31 cellular contexts compared by ENCODE assay signal in the genomic region with DNA sequence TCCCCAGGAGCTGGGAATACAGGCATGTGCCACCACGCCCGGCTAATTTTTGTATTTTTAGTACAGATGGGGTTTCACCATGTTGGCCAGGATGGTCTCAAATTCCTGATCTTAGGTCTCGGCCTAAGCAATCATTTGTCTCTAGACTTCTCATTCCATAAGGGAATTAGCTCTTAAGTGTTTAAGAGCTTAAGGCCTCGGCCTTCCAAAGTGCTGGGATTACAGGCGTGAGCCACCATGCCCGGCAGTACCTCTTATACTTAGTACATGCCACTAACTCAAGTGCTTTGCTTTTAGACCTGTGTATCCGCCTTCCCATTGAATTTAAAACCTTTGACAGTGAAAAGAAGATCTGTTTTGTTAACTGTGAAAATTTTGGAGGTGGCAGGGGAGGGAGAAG. TPM values are rescaled to one million over a fixed set of nuclear protein-coding genes. Genes with fewer than 3 reads are reported as not detected.
"Had no signal": no experiment of that assay in that cellular context is flagged by ENCODE, and none has a peak within 500 bp of the region (broad histone marks: within the 10 kb centered on the region; RNA-seq: fewer than 3 reads in every experiment).

No MANE protein-coding gene starts in this region.

- H3K4me3 ChIP-seq: SJSA1 had no signal

- DNase-seq: activated CD4-positive, alpha-beta memory T cell treated with anti-CD3 and anti-CD28 coated beads for 36 hours; activated CD4-positive, alpha-beta T cell treated with anti-CD3 and anti-CD28 coated beads for 36 hours; activated CD4-positive, alpha-beta T cell treated with anti-CD3 and anti-CD28 coated beads, Interleukin-2, amount 50 U/mL, for 1 hour; activated effector memory CD4-positive, alpha-beta T cell treated with Interleukin-2 at 50 U/mL for 16 hours; activated naive CD4-positive, alpha-beta T cell treated with anti-CD3 and anti-CD28 coated beads, Interleukin-2, amount 10 ng/mL, durations not matched to agents 7 days and 5 days; activated T-cell treated with anti-CD3 and anti-CD28 coated beads for 4 hours; activated T-cell treated with anti-CD3 and anti-CD28 coated beads, Interleukin-2, amount 50 U/mL, for 4 hours; anterior cingulate cortex; caudate nucleus; cerebellar nuclear complex; Karpas-422; NCI-H1105; NCI-H1417 treated with DMSO at 0.1 percent for 48 hours; NCI-H1930; NCI-H2081 treated with DMSO at 0.1 percent for 48 hours; NCI-H226; NCI-H526 treated with DMSO at 0.1 percent for 48 hours; NCI-H774; SHP77 treated with DMSO at 0.1 percent for 48 hours; SK-N-SH had no signal

- H3K27ac ChIP-seq: SJSA1 had no signal

- ATAC-seq: activated CD4-positive, alpha-beta T cell treated with anti-CD3 and anti-CD28 coated beads for 36 hours; activated CD4-positive, CD25-positive, alpha-beta regulatory T cell treated with anti-CD3 and anti-CD28 coated beads, Interleukin-2, amount 50 U/mL, for 24 hours; activated naive CD8-positive, alpha-beta T cell treated with anti-CD3 and anti-CD28 coated beads, Interleukin-2, amount 50 U/mL, for 24 hours; activated T-cell treated with anti-CD3 and anti-CD28 coated beads, Interleukin-2, amount 50 U/mL, for 4 hours; Panc1; WTC11 had no signal

- H3K27me3 Mint-ChIP-seq: activated CD4-positive, alpha-beta memory T cell treated with anti-CD3 and anti-CD28 coated beads for 36 hours; activated CD4-positive, alpha-beta T cell treated with anti-CD3 and anti-CD28 coated beads for 36 hours; activated naive CD4-positive, alpha-beta T cell treated with anti-CD3 and anti-CD28 coated beads, Interleukin-2, amount 10 ng/mL, durations not matched to agents 7 days and 5 days; activated naive CD8-positive, alpha-beta T cell; activated naive CD8-positive, alpha-beta T cell treated with anti-CD3 and anti-CD28 coated beads, Interleukin-2, amount 50 U/mL, for 24 hours had no signal

- H3K36me3 Mint-ChIP-seq: brain, WTC11 had no signal

- H3K27ac Mint-ChIP-seq: activated CD4-positive, alpha-beta memory T cell treated with anti-CD3 and anti-CD28 coated beads for 36 hours; activated CD4-positive, alpha-beta T cell treated with anti-CD3 and anti-CD28 coated beads for 36 hours; activated naive CD4-positive, alpha-beta T cell treated with anti-CD3 and anti-CD28 coated beads, Interleukin-2, amount 10 ng/mL, durations not matched to agents 7 days and 5 days; activated naive CD8-positive, alpha-beta T cell; activated naive CD8-positive, alpha-beta T cell treated with anti-CD3 and anti-CD28 coated beads, Interleukin-2, amount 50 U/mL, for 24 hours; activated T-helper 1 cell treated with anti-CD3 and anti-CD28 coated beads, Interleukin-12 subunit alpha, Interleukin-12 subunit beta, Interleukin-2, Interleukin-4 antibody, amounts not matched to agents 30 ng/mL and 10 ng/mL and 1 ng/mL, durations not matched to agents 14 hours and 24 hours and 36 hours; brain; T-helper 2 cell treated with Interferon-gamma antibody and Interleukin-4, amounts not matched to agents 5 μg/mL and 100 μg/mL, for 36 hours; WTC11 had no signal

- H3K4me1 Mint-ChIP-seq: brain, WTC11 had no signal

- H3K36me3 ChIP-seq: SJSA1 had no signal

- H3K4me3 Mint-ChIP-seq: activated CD4-positive, alpha-beta memory T cell treated with anti-CD3 and anti-CD28 coated beads for 36 hours; activated CD4-positive, alpha-beta T cell treated with anti-CD3 and anti-CD28 coated beads for 36 hours; activated naive CD4-positive, alpha-beta T cell treated with anti-CD3 and anti-CD28 coated beads, Interleukin-2, amount 10 ng/mL, durations not matched to agents 7 days and 5 days; activated naive CD8-positive, alpha-beta T cell; activated naive CD8-positive, alpha-beta T cell treated with anti-CD3 and anti-CD28 coated beads, Interleukin-2, amount 50 U/mL, for 24 hours; activated T-cell treated with anti-CD3 and anti-CD28 coated beads, Interleukin-2, amount 50 U/mL, for 4 hours; activated T-helper 1 cell treated with anti-CD3 and anti-CD28 coated beads, Interleukin-12 subunit alpha, Interleukin-12 subunit beta, Interleukin-2, Interleukin-4 antibody, amounts not matched to agents 30 ng/mL and 10 ng/mL and 1 ng/mL, durations not matched to agents 14 hours and 24 hours and 36 hours; brain; T-helper 1 cell treated with Interleukin-12 subunit alpha and Interleukin-12 subunit beta and Interleukin-4 antibody, amounts not matched to agents 30 μg/mL and 1 μg/mL, for 36 hours; T-helper 2 cell treated with Interferon-gamma antibody and Interleukin-4, amounts not matched to agents 5 μg/mL and 100 μg/mL, for 36 hours; WTC11 had no signal

- H3K9me3 ChIP-seq: SJSA1, SK-N-SH had no signal

RNA-seq across cellular contexts. Expression of gene IL21R, which starts 16.6 kb away (rescaled TPM):
- total RNA-seq: bronchial epithelial cell had no signal
